In the genomic region with DNA sequence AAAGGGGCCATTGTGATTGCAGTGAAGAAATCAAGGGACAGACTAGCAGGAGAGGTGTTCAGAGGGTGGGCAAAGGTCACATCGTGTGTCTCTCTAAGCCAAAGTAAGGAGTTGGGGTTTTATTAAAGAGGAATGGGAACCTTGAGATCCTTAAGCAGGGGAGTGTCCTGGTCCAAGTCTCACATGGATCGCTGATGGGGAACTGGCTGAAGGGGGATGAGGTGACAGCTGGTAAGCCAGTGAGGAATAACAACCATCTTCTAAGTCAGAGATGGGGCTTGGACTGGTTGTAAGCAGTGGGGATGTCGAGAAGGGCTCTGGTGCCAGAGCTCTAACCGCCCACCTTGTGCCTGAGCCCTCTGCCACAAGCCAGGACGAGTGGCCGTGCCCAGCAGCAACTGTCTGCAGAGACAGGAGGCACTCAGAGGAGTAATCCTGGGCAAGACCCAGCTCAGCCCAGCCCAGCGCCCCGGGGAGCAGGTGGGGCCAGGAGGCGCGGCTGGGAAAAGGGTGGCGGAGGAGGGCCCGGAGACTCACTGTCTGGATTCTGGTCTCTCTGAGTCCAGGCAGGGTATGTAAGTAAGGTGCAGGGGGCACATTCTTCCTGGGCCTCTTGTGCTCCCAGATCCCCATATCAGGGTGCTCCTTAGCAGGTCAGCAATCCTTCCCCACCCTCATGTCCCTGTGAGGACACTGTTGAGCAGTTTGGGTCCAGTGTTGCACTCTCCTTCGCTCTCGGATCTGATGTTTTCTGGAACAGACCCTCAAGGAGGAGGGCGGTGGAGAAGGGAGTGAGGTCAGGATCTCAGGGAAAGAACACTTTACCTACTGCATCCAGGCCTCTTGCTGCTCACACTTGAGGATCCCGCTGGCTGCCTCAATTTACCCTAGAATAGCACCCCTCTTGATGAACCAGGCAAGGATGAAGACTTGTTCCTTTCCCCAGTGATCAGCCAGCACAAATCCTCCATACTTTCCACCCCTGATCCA, we compare ENCODE assay signal across 9 cellular contexts. TPM values are rescaled to one million over a fixed set of nuclear protein-coding genes. Genes with fewer than 3 reads are reported as not detected.
DNase-seq lines count a peak whose midpoint lies in the region; ATAC-seq, FAIRE-seq and TF ChIP-seq lines count a peak whose summit lies in the region.
"Had no signal": no experiment of that assay in that cellular context is flagged by ENCODE, and none has a peak within 500 bp of the region (broad histone marks: within the 10 kb centered on the region; RNA-seq: fewer than 3 reads in every experiment).

No MANE protein-coding gene starts in this region.

- peak; percentile 37 for DNase-seq in SK-N-SH
- peak; percentile 72 for DNase-seq in bronchial epithelial cell (ENCODE audit: low read depth)
- DNase-seq in posterior vena cava (ENCODE audit: low spot score), result peak; percentile 42
- DNase-seq in HPDE6-E6E7 (ENCODE audit: extremely low spot score), result no peak
- no peak for DNase-seq in HUDEP-2 (lab: John Stamatoyannopoulos, UW; ENCODE audit: unreplicated experiment in 76 of 76)
- DNase-seq in activated gamma-delta T cell treated with Interleukin-2 at 50 U/mL for 16 hours, result no peak

- no peak overlapping the region for H3K27ac ChIP-seq in SK-N-SH (ENCODE audit: low read depth in 2 of 2, low read length in 1 of 2)

- H4K20me1 ChIP-seq in SK-N-SH (ENCODE audit: insufficient read depth), result no peaks in the 10 kb centered on the region
- no peaks in the 10 kb centered on the region for H4K20me1 ChIP-seq in Loucy (ENCODE audit: insufficient read depth, low read length, poor library complexity, severe bottlenecking)

- peaks cover 0 to 32% of the 10 kb centered on the region in 2 experiments; a peak in 2 of 4 replicates for H3K4me1 ChIP-seq in SK-N-SH (ENCODE audit: control insufficient read depth in 1 of 2, insufficient read depth in 2 of 2, low read depth in 1 of 2, low read length in 1 of 2)
- H3K4me1 ChIP-seq in Loucy (ENCODE audit: insufficient read depth, low read length, poor library complexity, severe bottlenecking), result peaks cover 55% of the 10 kb centered on the region

- no peak for TF ChIP-seq CTCF in SK-N-SH (IDR thresholded peaks at IDR 0.05)
- TF ChIP-seq CTCF in Loucy (conservative IDR thresholded peaks at IDR 0.05; ENCODE audit: low read length), result no peak
- no peak for TF ChIP-seq CTCF in bronchial epithelial cell (IDR thresholded peaks at IDR 0.05; ENCODE audit: insufficient read depth, low read length, severe bottlenecking)

- peak; percentile 86 for FAIRE-seq in bronchial epithelial cell (lab: Jason Lieb, UNC)

- 84% methylated on average over 9 of the region's 16 CpGs for WGBS in SK-N-SH (ENCODE audit: low lambda C conversion rate)

- POLR2A ChIA-PET in SK-N-SH (lab: Yijun Ruan, JAX), result interaction anchor here (1.0 to 1.5 kb wide), 3 partner anchors 12 to 34 kb away, joined by 3 read pairs; no protein-coding TSS in a partner anchor

- no peak for TF ChIP-seq EP300 in SK-N-SH (IDR thresholded peaks at IDR 0.05; ENCODE audit: borderline replicate concordance in 1 of 2, low read depth in 1 of 2, low read length in 1 of 2)

- H3K4me2 ChIP-seq in SK-N-SH (no peak overlapping the region), Loucy (ENCODE audit: low read depth, low read length, poor library complexity, severe bottlenecking) (peak overlapping the region; percentile 97)

- no peak overlapping the region for H3K9ac ChIP-seq in SK-N-SH
- H3K9ac ChIP-seq in Loucy (ENCODE audit: low read depth, low read length, poor library complexity, severe bottlenecking), result peak overlapping the region; percentile 94

- ATAC-seq in SK-N-SH treated with all-trans-retinoic acid at 6 μM for 48 hours, result no peak

- no peaks in the 10 kb centered on the region for H3K9me2 ChIP-seq in SK-N-SH
- no peaks in the 10 kb centered on the region for H3K9me2 ChIP-seq in Loucy (replicated peaks; ENCODE audit: low read depth, low read length)

- intact Hi-C loops in posterior vena cava (cut with DNase I), result no loop called here

- H3K4me3 ChIP-seq in SK-N-SH (ENCODE audit: low read depth in 2 of 2, low read length in 1 of 2), result no peak overlapping the region
- peak overlapping the region; percentile 84 for H3K4me3 ChIP-seq in Loucy (ENCODE audit: low read length, poor library complexity, severe bottlenecking)
- peak overlapping the region; percentile 34 for H3K4me3 ChIP-seq in bronchial epithelial cell (ENCODE audit: low read depth, low read length)
- H3K4me3 ChIP-seq: HAP-1 had no signal

- H3K36me3 ChIP-seq in SK-N-SH (replicated peaks in 1 of 2; ENCODE audit: control insufficient read depth in 1 of 2, insufficient read depth in 2 of 2, low read length in 1 of 2), result no peaks in the 10 kb centered on the region
- H3K36me3 ChIP-seq in Loucy (ENCODE audit: insufficient read depth, low read length), result no peaks in the 10 kb centered on the region
- peaks cover 3% of the 10 kb centered on the region for H3K36me3 ChIP-seq in bronchial epithelial cell (ENCODE audit: control insufficient read depth, insufficient read depth, low read length)
- H3K36me3 ChIP-seq: HAP-1 had no signal

- H3K79me2 ChIP-seq in SK-N-SH (ENCODE audit: insufficient read depth) (no peaks in the 10 kb centered on the region), Loucy (ENCODE audit: insufficient read depth, low read length) (peaks cover 24% of the 10 kb centered on the region; the same call in 1 of the 2 replicates)

- no peak for TF ChIP-seq RAD21 in SK-N-SH (IDR thresholded peaks at IDR 0.05; ENCODE audit: low read length)

- CTCF ChIA-PET in SK-N-SH (lab: Yijun Ruan, JAX), result interaction anchor here (0.8 to 16.1 kb wide), 12 partner anchors 13 to 400 kb away, joined by 3 to 795 read pairs (median 6); a partner anchor contains a TSS

- H3K27me3 ChIP-seq in SK-N-SH (ENCODE audit: insufficient read depth), result peaks cover 47% of the 10 kb centered on the region
- no peaks in the 10 kb centered on the region for H3K27me3 ChIP-seq in Loucy (ENCODE audit: insufficient read depth, low read length, poor library complexity, severe bottlenecking)
- H3K27me3 ChIP-seq in bronchial epithelial cell (ENCODE audit: control insufficient read depth, insufficient read depth, low read length), result no peaks in the 10 kb centered on the region

- H3K9me3 ChIP-seq in SK-N-SH, result no peaks in the 10 kb centered on the region
- H3K9me3 ChIP-seq in Loucy (ENCODE audit: insufficient read depth, low read depth, low read length), result no peaks in the 10 kb centered on the region
- H3K9me3 ChIP-seq: HAP-1 had no signal

- H3F3A ChIP-seq in SK-N-SH (replicated peaks; ENCODE audit: insufficient read depth) (no peaks in the 10 kb centered on the region), Loucy (ENCODE audit: low read depth) (no peaks in the 10 kb centered on the region)

- H2AFZ ChIP-seq in SK-N-SH (ENCODE audit: low read depth) (no peak overlapping the region), Loucy (ENCODE audit: low read length) (no peak overlapping the region)

TF ChIP-seq in SK-N-SH, 30 proteins besides CTCF, POLR2A, EP300 and RAD21 (continues in another document):
- no peak for TF ChIP-seq MEF2A (IDR thresholded peaks at IDR 0.05; ENCODE audit: borderline replicate concordance, low read depth)
- no peak for TF ChIP-seq TAF1 (IDR thresholded peaks at IDR 0.05; ENCODE audit: borderline replicate concordance, low read depth, low read length)
- TF ChIP-seq POLR2AphosphoS5 (IDR thresholded peaks at IDR 0.05; ENCODE audit: low read depth, low read length), result no peak
- TF ChIP-seq ELF1 (IDR thresholded peaks at IDR 0.05), result no peak
- TF ChIP-seq RXRA (IDR thresholded peaks at IDR 0.05; ENCODE audit: borderline replicate concordance, low read depth), result no peak
- TF ChIP-seq TEAD4 (IDR thresholded peaks at IDR 0.05; ENCODE audit: borderline replicate concordance, insufficient read depth), result no peak
- no peak for TF ChIP-seq FOSL2 (IDR thresholded peaks at IDR 0.05; ENCODE audit: borderline replicate concordance, low read depth)
- TF ChIP-seq, protein P1, sequence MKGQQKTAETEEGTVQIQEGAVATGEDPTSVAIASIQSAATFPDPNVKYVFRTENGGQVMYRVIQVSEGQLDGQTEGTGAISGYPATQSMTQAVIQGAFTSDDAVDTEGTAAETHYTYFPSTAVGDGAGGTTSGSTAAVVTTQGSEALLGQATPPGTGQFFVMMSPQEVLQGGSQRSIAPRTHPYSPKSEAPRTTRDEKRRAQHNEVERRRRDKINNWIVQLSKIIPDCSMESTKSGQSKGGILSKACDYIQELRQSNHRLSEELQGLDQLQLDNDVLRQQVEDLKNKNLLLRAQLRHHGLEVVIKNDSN (IDR thresholded peaks at IDR 0.05; ENCODE audit: borderline replicate concordance, low read depth), result no peak
- TF ChIP-seq YY1 (IDR thresholded peaks at IDR 0.05; ENCODE audit: low read depth), result no peak

TF ChIP-seq in SK-N-SH treated with all-trans-retinoic acid at 6 μM for 48 hours, 23 proteins besides CTCF, POLR2A, EP300 and RAD21 (continues in another document):
- TF ChIP-seq ESRRG (CRISPR knock-in tag; IDR thresholded peaks at IDR 0.05), result no peak
- no peak for TF ChIP-seq TOX (CRISPR knock-in tag; IDR thresholded peaks at IDR 0.05; ENCODE audit: borderline replicate concordance)
- TF ChIP-seq, protein P2, sequence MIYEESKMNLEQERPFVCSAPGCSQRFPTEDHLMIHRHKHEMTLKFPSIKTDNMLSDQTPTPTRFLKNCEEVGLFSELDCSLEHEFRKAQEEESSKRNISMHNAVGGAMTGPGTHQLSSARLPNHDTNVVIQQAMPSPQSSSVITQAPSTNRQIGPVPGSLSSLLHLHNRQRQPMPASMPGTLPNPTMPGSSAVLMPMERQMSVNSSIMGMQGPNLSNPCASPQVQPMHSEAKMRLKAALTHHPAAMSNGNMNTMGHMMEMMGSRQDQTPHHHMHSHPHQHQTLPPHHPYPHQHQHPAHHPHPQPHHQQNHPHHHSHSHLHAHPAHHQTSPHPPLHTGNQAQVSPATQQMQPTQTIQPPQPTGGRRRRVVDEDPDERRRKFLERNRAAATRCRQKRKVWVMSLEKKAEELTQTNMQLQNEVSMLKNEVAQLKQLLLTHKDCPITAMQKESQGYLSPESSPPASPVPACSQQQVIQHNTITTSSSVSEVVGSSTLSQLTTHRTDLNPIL (CRISPR knock-in tag; IDR thresholded peaks at IDR 0.05; ENCODE audit: low read depth), result no peak

RNA-seq across cellular contexts. Expression of a gene that starts 13.8 kb away (rescaled TPM):
- polyA plus RNA-seq in SK-N-SH (2012; rRNA removed), result 0.02 TPM in 1 of 2 replicates, not detected in the other
- 0.01 and 0.05 TPM in 2 replicates for polyA plus RNA-seq in SK-N-SH (2012; cell fraction: cytosol; rRNA removed)
- polyA plus RNA-seq in SK-N-SH (2012; cell fraction: nucleus; rRNA removed), result 0.05 and 0.07 TPM in 2 replicates
- total RNA-seq in bronchial epithelial cell (2.3 and 2.4 TPM in 2 replicates), posterior vena cava (not detected)

RNA-seq across cellular contexts. Expression of a gene that starts 34.9 kb away (rescaled TPM):
- polyA plus RNA-seq in SK-N-SH (2012; rRNA removed), result 0.06 and 0.08 TPM in 2 replicates
- polyA plus RNA-seq in SK-N-SH (2012; cell fraction: cytosol; rRNA removed), result 0.05 and 0.13 TPM in 2 replicates
- polyA plus RNA-seq in SK-N-SH (2012; cell fraction: nucleus; rRNA removed), result 0.23 and 0.30 TPM in 2 replicates
- total RNA-seq in bronchial epithelial cell (not detected in 2 replicates), posterior vena cava (under 1 TPM; 0.23 to 0.24 TPM)

Comparison
In these comparisons a context has a peak if more than half of its experiments do, and no peak if none do; other contexts are left out.
1. DNase-seq: peak in SK-N-SH (single experiment), bronchial epithelial cell (single experiment) and posterior vena cava (single experiment); none in HPDE6-E6E7 (single experiment), HUDEP-2 (0 of 76) and activated gamma-delta T cell treated with Interleukin-2 at 50 U/mL for 16 hours (single experiment).
2. H3K4me3 ChIP-seq: peak in Loucy (single experiment) and bronchial epithelial cell (single experiment); none in SK-N-SH (0 of 2).